In the genomic region with DNA sequence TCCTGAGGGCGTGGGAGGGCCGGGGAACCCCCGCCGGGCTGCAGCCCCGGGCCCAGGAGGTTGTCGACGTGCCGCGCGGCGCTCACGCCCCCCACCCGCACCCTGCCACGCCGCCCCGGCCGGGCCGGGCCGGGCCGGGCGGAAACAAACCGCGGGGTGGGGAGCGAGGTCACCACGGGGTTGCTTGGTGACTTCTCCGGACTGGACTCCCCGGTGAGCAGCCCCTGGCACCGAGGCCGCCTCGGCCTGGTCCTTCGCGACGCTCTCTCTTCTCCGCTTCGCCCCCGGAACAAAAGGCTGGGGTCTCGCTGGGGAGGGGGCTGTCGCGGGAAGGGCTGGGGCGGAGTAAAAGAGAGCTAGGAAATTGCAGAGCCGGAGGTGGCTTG, we compare ENCODE assay signal across 8 cellular contexts. TPM values are rescaled to one million over a fixed set of nuclear protein-coding genes. Genes with fewer than 3 reads are reported as not detected.
DNase-seq lines count a peak whose midpoint lies in the region; ATAC-seq and TF ChIP-seq lines count a peak whose summit lies in the region.

No MANE protein-coding gene starts in this region.

- H3K4me3 Mint-ChIP-seq in naive B cell = peak overlapping the region in 7 of 8 donors; percentile 10 to 80 (median 57)

- H3K27ac ChIP-seq in uterus (no peak overlapping the region), RWPE1 (no peak overlapping the region)

- H3K36me3 ChIP-seq in uterus = no peaks in the 10 kb centered on the region

- DNase-seq in Right ventricle myocardium superior = peak; percentile 41
- DNase-seq in Right ventricle myocardium inferior (ENCODE audit: missing footprints) = no peak
- no peak for DNase-seq in naive B cell
- DNase-seq in uterus = no peak
- DNase-seq in NCI-H1417 (lab: John Stamatoyannopoulos, UW) = no peak
- no peak for DNase-seq in RWPE1 (ENCODE audit: low spot score)

- peaks cover 0 to 16% (median 0%) of the 10 kb centered on the region in 3 donors for H3K4me1 Mint-ChIP-seq in naive B cell

- H3K9me3 Mint-ChIP-seq in naive B cell = peaks cover 0 to 5% (median 0%) of the 10 kb centered on the region in 7 donors

- no peak overlapping the region for H3K27ac Mint-ChIP-seq in naive B cell

- CTCF ChIA-PET in RWPE1 (lab: Yijun Ruan, JAX) = interaction anchor here (0.6 kb wide), 1 partner anchor 1624 kb away, joined by 5 read pairs; no protein-coding TSS in a partner anchor

- H3K27me3 ChIP-seq in uterus = no peaks in the 10 kb centered on the region

- POLR2A ChIA-PET in RWPE1 (lab: Yijun Ruan, JAX; ENCODE audit: low non-redundant PET) = no interaction called here

- ATAC-seq in Right ventricle myocardium superior (ENCODE audit: poor library complexity) (peak; percentile 48), Right ventricle myocardium inferior (no peak), esophagus mucosa (peak; percentile 26), naive B cell (ENCODE audit: low read depth in 2 of 2) (no peak), HG03571 (IDR thresholded peaks at IDR 0.05; ENCODE audit: unreplicated experiment) (no peak)

- H3K36me3 Mint-ChIP-seq in naive B cell = peaks cover 0 to 8% of the 10 kb centered on the region in 2 donors

- TF ChIP-seq CTCF in uterus (IDR thresholded peaks at IDR 0.05) = no peak
- no peak for TF ChIP-seq CTCF in RWPE1 (conservative IDR thresholded peaks at IDR 0.05; ENCODE audit: low read depth)

- peak overlapping the region; percentile 10 to 61 for H3K4me3 ChIP-seq in uterus

- peaks cover 77 to 90% (median 86%) of the 10 kb centered on the region in 3 donors for H3K27me3 Mint-ChIP-seq in naive B cell

- H3K4me1 ChIP-seq in uterus = no peaks in the 10 kb centered on the region

- intact Hi-C loops in Right ventricle myocardium superior (cut with DNase I) = loop anchor here (10.0 kb wide), 1 partner anchor 52 kb away; no protein-coding TSS in a partner anchor
- intact Hi-C loops in Right ventricle myocardium inferior (cut with DNase I) = loop anchor here (2.0 to 5.0 kb wide), 2 partner anchors 58 to 116 kb away; no protein-coding TSS in a partner anchor
- intact Hi-C loops in uterus (cut with DNase I; ENCODE audit: low total_unique reads) = no loop called here

- no peak for TF ChIP-seq POLR2A in uterus (IDR thresholded peaks at IDR 0.05)

- no peaks in the 10 kb centered on the region for H3K9me3 ChIP-seq in uterus

RNA-seq across cellular contexts. Expression of gene WIPF3, which starts 0.5 kb away (rescaled TPM):
- total RNA-seq in Right ventricle myocardium superior (5.5 TPM), Right ventricle myocardium inferior (5.5 TPM), esophagus mucosa (1.2 TPM), uterus (1 to 10 TPM in 2 of 4 donors, under 1 TPM in 2; 0.35 to 5.4 (median 2.4) TPM)
- polyA plus RNA-seq in naive B cell (ENCODE audit: low read depth in 6 of 6) = under 1 TPM in 1 of 6 donors, not detected in 5; 0.16 TPM

Comparison
In these comparisons a context has a peak if more than half of its experiments do, and no peak if none do; other contexts are left out.
1. ATAC-seq: peak in Right ventricle myocardium superior (single experiment) and esophagus mucosa (single experiment); none in Right ventricle myocardium inferior (single experiment), naive B cell (0 of 2) and HG03571 (single experiment).